In the genomic region with DNA sequence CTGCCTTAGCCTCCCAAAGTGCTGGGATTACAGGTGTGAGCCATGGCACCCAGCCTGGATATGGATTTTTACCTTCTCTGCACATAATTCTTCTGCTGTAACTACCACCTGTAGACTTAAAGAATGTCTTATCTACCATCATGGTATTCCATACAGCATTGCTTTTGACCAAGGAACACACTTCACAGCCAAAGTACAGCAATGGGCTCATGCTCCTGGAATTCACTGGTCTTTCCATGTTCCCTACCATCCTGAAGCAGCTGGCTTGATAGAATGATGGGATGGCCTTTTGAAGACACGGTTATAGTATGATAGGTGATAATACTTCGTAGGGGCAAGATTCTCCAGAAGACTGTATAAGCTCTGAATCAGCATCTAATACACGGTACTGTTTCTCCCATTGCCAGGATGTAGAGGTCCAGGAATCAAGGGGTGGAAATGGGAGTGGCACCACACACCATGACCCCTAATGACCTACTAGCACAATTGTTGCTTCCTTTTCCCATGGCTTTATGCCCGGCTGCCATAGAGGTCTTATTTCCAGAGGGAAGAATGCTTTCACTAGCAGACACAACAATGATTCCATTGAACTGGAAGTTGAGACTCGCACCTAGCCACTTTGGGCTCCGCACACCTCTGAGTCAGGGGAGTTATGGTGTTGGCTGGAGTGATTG, we compare ENCODE assay signal across 28 cellular contexts.
"Had no signal": no experiment of that assay in that cellular context is flagged by ENCODE, and none has a peak within 500 bp of the region (broad histone marks: within the 10 kb centered on the region; RNA-seq: fewer than 3 reads in every experiment).

No MANE protein-coding gene starts in this region.

- H3K4me2 ChIP-seq: SK-N-SH, smooth muscle cell had no signal

- H3K9ac ChIP-seq: SK-N-SH had no signal

- DNase-seq: activated CD4-positive, alpha-beta T cell treated with anti-CD3 and anti-CD28 coated beads for 4 hours; activated CD4-positive, alpha-beta T cell treated with anti-CD3 and anti-CD28 coated beads, Interleukin-2, amount 50 U/mL, for 4 hours; activated naive CD4-positive, alpha-beta T cell; activated T-cell treated with anti-CD3 and anti-CD28 coated beads for 4 hours; activated T-cell treated with anti-CD3 and anti-CD28 coated beads, Interleukin-2, amount 50 U/mL, for 72 hours; dorsolateral prefrontal cortex; effector memory CD4-positive, alpha-beta T cell; foreskin fibroblast; islet precursor cell; lower lobe of right lung; mucosa of descending colon; ovary; retina; SK-N-SH; stimulated activated CD4-positive, alpha-beta T cell treated with anti-CD3 and anti-CD28 coated beads, Interleukin-15, amount 100 ng/mL, for 24 hours; stimulated activated CD4-positive, alpha-beta T cell treated with anti-CD3 and anti-CD28 coated beads, Interleukin-2, amount 100 ng/mL, for 24 hours; stimulated activated naive B cell treated with anti-CD40 and anti-IgM and Interleukin-4, amounts not matched to agents 10 μg/mL and 1 μg/mL and 100 μg/mL, for 72 hours; stomach; SW 1271; T-helper 9 cell had no signal

- H3K4me3 ChIP-seq: breast epithelium, dorsolateral prefrontal cortex, lower lobe of right lung, mucosa of descending colon, ovary, smooth muscle cell, stomach, tibial nerve, vagina had no signal

- H3K4me1 ChIP-seq: breast epithelium, lower lobe of right lung, stomach, tibial nerve, vagina had no signal

- ATAC-seq: activated naive CD4-positive, alpha-beta T cell treated with anti-CD3 and anti-CD28 coated beads, Interleukin-2, amount 50 U/mL, for 72 hours; activated T-cell treated with anti-CD3 and anti-CD28 coated beads, Interleukin-2, amount 50 U/mL, for 72 hours; lower lobe of right lung; mucosa of descending colon; stimulated activated naive B cell treated with anti-CD40 and anti-IgM and Interleukin-4, amounts not matched to agents 10 μg/mL and 1 μg/mL and 100 μg/mL, for 72 hours had no signal

- FAIRE-seq: colon, TTC549 had no signal

- H3K27me3 ChIP-seq: breast epithelium, dorsolateral prefrontal cortex, ovary, stomach, tibial nerve, vagina had no signal

- H3K36me3 ChIP-seq: breast epithelium, lower lobe of right lung, ovary, stomach, tibial nerve, vagina had no signal

- H3K27ac ChIP-seq: breast epithelium, dorsolateral prefrontal cortex, lower lobe of right lung, ovary, stomach, tibial nerve, vagina, VCaP had no signal

- H3K9me3 ChIP-seq: breast epithelium, lower lobe of right lung, mucosa of descending colon, ovary, SK-N-SH, stomach, tibial nerve, vagina had no signal
